Comparison of ENCODE assay signal across 8 cellular contexts in genomic region chr5:142866563-142867275, GRCh38.
DNase-seq lines count a peak whose midpoint lies in the region; ATAC-seq and TF ChIP-seq lines count a peak whose summit lies in the region.

No MANE protein-coding gene starts in this region.

- ATAC-seq in GM19324 (IDR thresholded peaks at IDR 0.05; ENCODE audit: low FRiP score, unreplicated experiment): peak; percentile 51
- peak; percentile 70 for ATAC-seq in HG03520 (IDR thresholded peaks at IDR 0.05; ENCODE audit: unreplicated experiment)
- ATAC-seq in heart left ventricle: peak; percentile 22 to 59 (median 44)
- no peak for ATAC-seq in GM19328 (IDR thresholded peaks at IDR 0.05; ENCODE audit: unreplicated experiment)

- intact Hi-C loops in OCI-LY7 (cut with micrococcal nuclease; ENCODE audit: unreplicated experiment): loop anchor here (1.0 kb wide), 3 partner anchors 96 to 149 kb away; partner anchors contain the start of gene ARHGAP26
- intact Hi-C loops in heart left ventricle (cut with DNase I): loop anchor here in 8 of 10 donors (2.0 to 10.0 kb wide), 6 partner anchors 39 to 119 kb away; partner anchors contain the start of gene ARHGAP26 (in 7 of the 8)

- no peaks in the 10 kb centered on the region for H3K79me2 ChIP-seq in OCI-LY7 (ENCODE audit: insufficient read depth, low read depth, low read length)

- DNase-seq in D341Med (ENCODE audit: low spot score): peak; percentile 60
- DNase-seq in OCI-LY7 (ENCODE audit: low spot score): peak; percentile 77
- peak; percentile 27 for DNase-seq in activated gamma-delta T cell treated with anti-CD3 and anti-CD28 coated beads, Interleukin-2, amount 50 U/mL, for 16 hours (ENCODE audit: low read depth)
- DNase-seq in heart left ventricle: peak in 1 of 5 donors; percentile 45
- DNase-seq in retinal pigment epithelial cell (ENCODE audit: low read depth): peak; percentile 39

- H3K27me3 ChIP-seq in heart left ventricle: no peaks in the 10 kb centered on the region

- H3K4me1 ChIP-seq in OCI-LY7 (ENCODE audit: insufficient read depth, low read length, poor library complexity, severe bottlenecking) (no peaks in the 10 kb centered on the region), heart left ventricle (peaks cover 0 to 92% (median 60%) of the 10 kb centered on the region in 12 donors)

- H3K27ac ChIP-seq in OCI-LY7 (ENCODE audit: low read depth, low read length, poor library complexity, severe bottlenecking) (no peak overlapping the region), heart left ventricle (peak overlapping the region in 2 of 12 donors; percentile 30 to 35)

- H3K9me3 ChIP-seq in OCI-LY7 (ENCODE audit: low read length) (no peaks in the 10 kb centered on the region), heart left ventricle (no peaks in the 10 kb centered on the region)

- TF ChIP-seq CTCF in OCI-LY7 (conservative IDR thresholded peaks at IDR 0.05; ENCODE audit: low read length) (peak; percentile 84), heart left ventricle (IDR thresholded peaks at IDR 0.05) (peak; percentile 32 to 69 (median 59)), retinal pigment epithelial cell (conservative IDR thresholded peaks at IDR 0.05; ENCODE audit: low read depth, low read length) (peak; percentile 78)

- 43 to 51% (median 48%) methylated on average over 10 of the region's 10 CpGs for WGBS in heart left ventricle, 4 donors

- BruUV-seq in OCI-LY7 (replicated peaks; lab: Mats Ljungman, UMichigan): no TSS peak

- H3K4me2 ChIP-seq in OCI-LY7 (ENCODE audit: low read length): no peak overlapping the region

- CTCF ChIA-PET in OCI-LY7 (lab: Charles Lee; ENCODE audit: unreplicated experiment): interaction anchor here (0.5 to 1.0 kb wide), 4 partner anchors 13 to 97 kb away, joined by 3 to 7 read pairs (median 3); partner anchors contain the start of gene ARHGAP26

- H3K36me3 ChIP-seq in OCI-LY7 (ENCODE audit: insufficient read depth, low read length) (no peaks in the 10 kb centered on the region), heart left ventricle (no peaks in the 10 kb centered on the region)

- H4K20me1 ChIP-seq in OCI-LY7 (ENCODE audit: insufficient read depth, low read length): peaks cover 7% of the 10 kb centered on the region; the same call in 1 of the 2 replicates

- H3K4me3 ChIP-seq in OCI-LY7 (ENCODE audit: low read depth, low read length, poor library complexity, severe bottlenecking): no peak overlapping the region
- no peak overlapping the region for H3K4me3 ChIP-seq in heart left ventricle
- no peak overlapping the region for H3K4me3 ChIP-seq in retinal pigment epithelial cell (ENCODE audit: low read length)

- POLR2A ChIA-PET in OCI-LY7 (lab: Charles Lee): interaction anchor here (0.7 kb wide), 1 partner anchor 12 kb away, joined by 3 read pairs; no protein-coding TSS in a partner anchor

- H3K9me2 ChIP-seq in OCI-LY7 (ENCODE audit: insufficient read depth, low read length): no peaks in the 10 kb centered on the region

- no peak for TF ChIP-seq POLR2A in heart left ventricle (IDR thresholded peaks at IDR 0.05)

- no peak overlapping the region for H2AFZ ChIP-seq in OCI-LY7 (ENCODE audit: low read length)
